Comparison of ENCODE assay signal across 27 cellular contexts in the genomic region with DNA sequence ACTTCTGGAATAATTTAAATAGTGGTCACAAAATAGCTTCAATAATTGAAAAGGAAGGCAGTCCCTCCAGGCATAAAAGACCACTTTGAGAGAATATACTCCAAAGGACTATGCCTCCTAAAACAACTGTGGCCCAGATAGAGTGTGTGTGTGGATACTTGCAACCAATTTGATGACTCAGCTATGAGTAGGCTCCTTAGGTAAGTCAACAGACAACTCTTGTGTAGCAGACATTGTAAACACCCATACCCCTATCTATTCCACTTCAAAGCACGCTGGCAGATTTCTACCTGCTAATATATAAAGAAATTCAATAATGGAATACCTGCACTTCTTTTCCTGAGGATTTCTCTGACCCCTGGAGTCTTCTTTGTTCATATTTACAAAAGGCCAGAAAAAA.
A peak's percentile ranks its signal among the peaks of the same experiment; 100 is the strongest.
DNase-seq lines count a peak whose midpoint lies in the region; ATAC-seq, FAIRE-seq and TF ChIP-seq lines count a peak whose summit lies in the region.
"Had no signal": no experiment of that assay in that cellular context is flagged by ENCODE, and none has a peak within 500 bp of the region (broad histone marks: within the 10 kb centered on the region; RNA-seq: fewer than 3 reads in every experiment).

No MANE protein-coding gene starts in this region.

- H3K27me3 Mint-ChIP-seq in astrocyte (ENCODE audit: low read depth, unreplicated experiment) = no peaks in the 10 kb centered on the region
- H3K27me3 Mint-ChIP-seq: activated CD8-positive, alpha-beta T cell treated with anti-CD3 and anti-CD28 coated beads for 36 hours; activated naive CD4-positive, alpha-beta T cell treated with anti-CD3 and anti-CD28 coated beads, Interleukin-2, amount 10 ng/mL, durations not matched to agents 7 days and 5 days; activated T-cell treated with anti-CD3 and anti-CD28 coated beads, Interleukin-2, amount 50 U/mL, for 24 hours; IgD-negative memory B cell; stimulated activated naive CD8-positive, alpha-beta T cell treated with anti-CD3 and anti-CD28 coated beads, Interleukin-15, amount 100 ng/mL, for 72 hours had no signal

- no peak overlapping the region for H3K9ac ChIP-seq in astrocyte (ENCODE audit: low read length)

- ATAC-seq in foreskin keratinocyte = peak; percentile 81
- ATAC-seq: activated CD8-positive, alpha-beta T cell treated with anti-CD3 and anti-CD28 coated beads for 36 hours; CD8-positive, alpha-beta T cell; stimulated activated naive CD8-positive, alpha-beta T cell treated with anti-CD3 and anti-CD28 coated beads, Interleukin-15, amount 100 ng/mL, for 72 hours had no signal

- H3K27ac ChIP-seq in astrocyte (ENCODE audit: low read depth, low read length) = no peak overlapping the region
- no peak overlapping the region for H3K27ac ChIP-seq in foreskin keratinocyte
- H3K27ac ChIP-seq: esophagus muscularis mucosa, Peyer's patch, SK-N-MC, spleen, transverse colon had no signal

- H3K4me2 ChIP-seq in astrocyte (ENCODE audit: low read length) = no peak overlapping the region

- no peaks in the 10 kb centered on the region for H4K20me1 ChIP-seq in astrocyte (ENCODE audit: insufficient read depth, low read length)

- H3K79me2 ChIP-seq in astrocyte (ENCODE audit: insufficient read depth, low read length) = no peaks in the 10 kb centered on the region

- H3K36me3 ChIP-seq in astrocyte (ENCODE audit: insufficient read depth, low read length) = peaks cover 2% of the 10 kb centered on the region
- H3K36me3 ChIP-seq: Peyer's patch, spleen, transverse colon had no signal

- no peak overlapping the region for H3K27ac Mint-ChIP-seq in astrocyte (ENCODE audit: unreplicated experiment)
- H3K27ac Mint-ChIP-seq: activated CD8-positive, alpha-beta T cell treated with anti-CD3 and anti-CD28 coated beads for 36 hours; activated naive CD4-positive, alpha-beta T cell treated with anti-CD3 and anti-CD28 coated beads, Interleukin-2, amount 10 ng/mL, durations not matched to agents 7 days and 5 days; activated T-cell treated with anti-CD3 and anti-CD28 coated beads, Interleukin-2, amount 50 U/mL, for 24 hours; CD8-positive, alpha-beta T cell; H9; IgD-negative memory B cell; stimulated activated naive CD8-positive, alpha-beta T cell treated with anti-CD3 and anti-CD28 coated beads, Interleukin-15, amount 100 ng/mL, for 72 hours; T-helper 2 cell treated with Interferon-gamma antibody and Interleukin-4, amounts not matched to agents 5 μg/mL and 100 μg/mL, for 36 hours had no signal

- no peak overlapping the region for H3K4me3 Mint-ChIP-seq in astrocyte (ENCODE audit: unreplicated experiment)
- H3K4me3 Mint-ChIP-seq: activated CD8-positive, alpha-beta T cell treated with anti-CD3 and anti-CD28 coated beads for 36 hours; activated naive CD4-positive, alpha-beta T cell treated with anti-CD3 and anti-CD28 coated beads, Interleukin-2, amount 10 ng/mL, durations not matched to agents 7 days and 5 days; activated T-cell treated with anti-CD3 and anti-CD28 coated beads, Interleukin-2, amount 50 U/mL, for 24 hours; CD8-positive, alpha-beta T cell; H9; IgD-negative memory B cell; stimulated activated naive CD8-positive, alpha-beta T cell treated with anti-CD3 and anti-CD28 coated beads, Interleukin-15, amount 100 ng/mL, for 72 hours; T-helper 2 cell treated with Interferon-gamma antibody and Interleukin-4, amounts not matched to agents 5 μg/mL and 100 μg/mL, for 36 hours had no signal

- H3K4me1 Mint-ChIP-seq in astrocyte (ENCODE audit: low read depth, unreplicated experiment) = peaks cover 3% of the 10 kb centered on the region
- H3K4me1 Mint-ChIP-seq: activated naive CD4-positive, alpha-beta T cell treated with anti-CD3 and anti-CD28 coated beads, Interleukin-2, amount 10 ng/mL, durations not matched to agents 7 days and 5 days; IgD-negative memory B cell; stimulated activated naive CD8-positive, alpha-beta T cell treated with anti-CD3 and anti-CD28 coated beads, Interleukin-15, amount 100 ng/mL, for 72 hours had no signal

- FAIRE-seq in astrocyte (lab: Jason Lieb, UNC) = no peak

- TF ChIP-seq CTCF in astrocyte (IDR thresholded peaks at IDR 0.05; ENCODE audit: insufficient read depth, low read depth, low read length) (no peak), foreskin keratinocyte (conservative IDR thresholded peaks at IDR 0.05) (no peak)

- H2AFZ ChIP-seq in astrocyte (ENCODE audit: low read depth, low read length) = no peak overlapping the region

- no peaks in the 10 kb centered on the region for H3K27me3 ChIP-seq in astrocyte (ENCODE audit: insufficient read depth, low read length)
- H3K27me3 ChIP-seq in foreskin keratinocyte = no peaks in the 10 kb centered on the region
- H3K27me3 ChIP-seq: esophagus muscularis mucosa, Peyer's patch, spleen, transverse colon had no signal

- no peaks in the 10 kb centered on the region for H3K9me3 Mint-ChIP-seq in astrocyte (ENCODE audit: unreplicated experiment)
- H3K9me3 Mint-ChIP-seq: activated CD8-positive, alpha-beta T cell treated with anti-CD3 and anti-CD28 coated beads for 36 hours; activated naive CD4-positive, alpha-beta T cell treated with anti-CD3 and anti-CD28 coated beads, Interleukin-2, amount 10 ng/mL, durations not matched to agents 7 days and 5 days; activated T-cell treated with anti-CD3 and anti-CD28 coated beads, Interleukin-2, amount 50 U/mL, for 24 hours; CD8-positive, alpha-beta T cell; stimulated activated naive CD8-positive, alpha-beta T cell treated with anti-CD3 and anti-CD28 coated beads, Interleukin-15, amount 100 ng/mL, for 72 hours; T-helper 2 cell treated with Interferon-gamma antibody and Interleukin-4, amounts not matched to agents 5 μg/mL and 100 μg/mL, for 36 hours had no signal

- no peak overlapping the region for H3K4me3 ChIP-seq in astrocyte (ENCODE audit: insufficient read depth, low read depth, low read length)
- H3K4me3 ChIP-seq: esophagus muscularis mucosa, Peyer's patch, SK-N-MC, spleen, transverse colon had no signal

- H3K4me1 ChIP-seq in astrocyte (ENCODE audit: insufficient read depth, low read length) = no peaks in the 10 kb centered on the region
- H3K4me1 ChIP-seq in foreskin keratinocyte = no peaks in the 10 kb centered on the region
- H3K4me1 ChIP-seq: esophagus muscularis mucosa, Peyer's patch, spleen, transverse colon had no signal

- DNase-seq in COLO829 (ENCODE audit: low spot score) (peak; percentile 42), HT1080 (ENCODE audit: low read depth) (peak; percentile 64), astrocyte (ENCODE audit: low read depth) (peak; percentile 44), foreskin keratinocyte (peak in 1 of 2 donors; percentile 41), NCI-H1048 (lab: John Stamatoyannopoulos, UW) (no peak), AG08396 (ENCODE audit: low spot score) (no peak)
- DNase-seq in activated CD8-positive, alpha-beta memory T cell treated with anti-CD3 and anti-CD28 coated beads, Interleukin-2, amount 50 U/mL, for 48 hours = no peak
- no peak for DNase-seq in activated CD8-positive, alpha-beta memory T cell treated with anti-CD3 and anti-CD28 coated beads, Interleukin-2, amount 50 U/mL, for 4 hours
- DNase-seq: activated CD4-positive, CD25-positive, alpha-beta regulatory T cell; activated CD8-positive, alpha-beta T cell treated with anti-CD3 and anti-CD28 coated beads for 36 hours; activated naive CD4-positive, alpha-beta T cell treated with anti-CD3 and anti-CD28 coated beads, Interleukin-2, amount 10 ng/mL, durations not matched to agents 7 days and 5 days; activated T-cell treated with anti-CD3 and anti-CD28 coated beads, Interleukin-2, amount 50 U/mL, for 24 hours; CD8-positive, alpha-beta T cell; cerebellar nuclear complex; DMS79 treated with DMSO at 0.1 percent for 48 hours; H9; MM.1S; NCI-H187 treated with DMSO at 0.1 percent for 48 hours; Peyer's patch; spleen; stimulated activated CD4-positive, alpha-beta T cell treated with anti-CD3 and anti-CD28 coated beads, Interleukin-4, amount 100 ng/mL, for 24 hours; stimulated activated naive CD8-positive, alpha-beta T cell treated with anti-CD3 and anti-CD28 coated beads, Interleukin-15, amount 100 ng/mL, for 72 hours; transverse colon had no signal

- H3K36me3 Mint-ChIP-seq in astrocyte (ENCODE audit: low read depth, unreplicated experiment) = peaks cover 7% of the 10 kb centered on the region
- H3K36me3 Mint-ChIP-seq: activated naive CD4-positive, alpha-beta T cell treated with anti-CD3 and anti-CD28 coated beads, Interleukin-2, amount 10 ng/mL, durations not matched to agents 7 days and 5 days; CD8-positive, alpha-beta T cell had no signal

- no peaks in the 10 kb centered on the region for H3K9me3 ChIP-seq in astrocyte (ENCODE audit: insufficient read depth, low read depth, low read length)
- H3K9me3 ChIP-seq: esophagus muscularis mucosa, Peyer's patch, spleen, transverse colon had no signal

Comparison
In these comparisons a context has a peak if more than half of its experiments do, and no peak if none do; other contexts are left out.
1. DNase-seq: peak in COLO829 (single experiment), HT1080 (single experiment) and astrocyte (single experiment); none in activated CD8-positive, alpha-beta memory T cell treated with anti-CD3 and anti-CD28 coated beads, Interleukin-2, amount 50 U/mL, for 48 hours (single experiment), NCI-H1048 (single experiment), AG08396 (single experiment) and activated CD8-positive, alpha-beta memory T cell treated with anti-CD3 and anti-CD28 coated beads, Interleukin-2, amount 50 U/mL, for 4 hours (single experiment).